1 cellular context compared by ENCODE assay signal in the genomic region with DNA sequence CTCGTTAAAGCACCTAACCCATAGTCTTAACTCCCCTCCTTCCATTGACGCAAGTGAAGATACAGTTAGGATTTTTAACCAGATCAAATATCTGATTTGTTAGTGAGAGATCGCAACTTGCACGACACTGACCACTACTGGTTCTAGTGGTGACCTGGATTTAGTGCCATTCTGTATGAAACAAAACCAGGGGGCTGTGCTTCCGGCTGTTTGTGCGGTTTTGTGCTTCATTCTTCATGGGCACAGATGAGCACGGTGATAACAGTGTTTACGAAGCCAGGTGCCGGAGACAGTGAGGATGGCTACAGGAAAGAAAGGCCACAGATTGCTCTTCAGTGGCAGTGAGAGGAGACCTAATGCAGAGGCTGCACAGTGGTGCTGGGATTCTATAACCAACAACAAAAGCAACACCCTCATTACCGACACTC.
A peak's percentile ranks its signal among the peaks of the same experiment; 100 is the strongest.
TF ChIP-seq lines count a peak whose summit lies in the region.

No MANE protein-coding gene starts in this region.

TF ChIP-seq in HepG2, 621 proteins besides CTCF, POLR2A, EP300 and RAD21 (continued from another document and continues in another):
- TF ChIP-seq ZNF704 (CRISPR knock-in tag; IDR thresholded peaks at IDR 0.05; ENCODE audit: borderline replicate concordance) (0 out of 2 replicates have a peak, but pooled peaks have one; percentile 59), RBM22 (optimal IDR thresholded peaks at IDR 0.05; ENCODE audit: low read length) (no peak), HNRNPLL (IDR thresholded peaks at IDR 0.05; ENCODE audit: low read depth, low read length, poor library complexity, severe bottlenecking) (no peak), ZFP36L1 (CRISPR knock-in tag; IDR thresholded peaks at IDR 0.05) (peak; percentile 52; the same call in 1 of the 2 replicates), NR2F2 (IDR thresholded peaks at IDR 0.05; ENCODE audit: borderline replicate concordance, low read depth) (0 out of 2 replicates have a peak, but pooled peaks have one; percentile 11), PAF1 (CRISPR knock-in tag; IDR thresholded peaks at IDR 0.05) (no peak), HOXA7 (CRISPR knock-in tag; IDR thresholded peaks at IDR 0.05) (no peak), KDM1A (CRISPR knock-in tag; IDR thresholded peaks at IDR 0.05) (no peak; the same call in 1 of the 2 replicates), ZSCAN9 (CRISPR knock-in tag; IDR thresholded peaks at IDR 0.05; ENCODE audit: borderline replicate concordance) (peak; percentile 75; the same call in 1 of the 2 replicates), GTF2F1 (IDR thresholded peaks at IDR 0.05; ENCODE audit: low read length) (no peak), BRF2 (CRISPR knock-in tag; IDR thresholded peaks at IDR 0.05) (no peak), GMEB1 (CRISPR knock-in tag; IDR thresholded peaks at IDR 0.05; ENCODE audit: borderline replicate concordance) (peak; percentile 58; the same call in 1 of the 2 replicates), ZGPAT (CRISPR knock-in tag; IDR thresholded peaks at IDR 0.05) (no peak; the same call in 1 of the 2 replicates), FOSL1 (CRISPR knock-in tag; IDR thresholded peaks at IDR 0.05; ENCODE audit: borderline replicate concordance) (no peak), SMAD9 (CRISPR knock-in tag; IDR thresholded peaks at IDR 0.05) (peak; percentile 72; the same call in 1 of the 2 replicates), FIP1L1 (IDR thresholded peaks at IDR 0.05; ENCODE audit: borderline replicate concordance, insufficient read depth, low read depth, low read length) (no peak), ZNF24 (IDR thresholded peaks at IDR 0.05) (no peak), KAT8 (CRISPR knock-in tag; IDR thresholded peaks at IDR 0.05) (peak; percentile 81), ZNF713 (CRISPR knock-in tag; IDR thresholded peaks at IDR 0.05) (no peak), ELK4 (CRISPR knock-in tag; IDR thresholded peaks at IDR 0.05; ENCODE audit: borderline replicate concordance) (peak; percentile 28; the same call in 1 of the 2 replicates), ZNF607 (CRISPR knock-in tag; IDR thresholded peaks at IDR 0.05; ENCODE audit: borderline replicate concordance) (0 out of 2 replicates have a peak, but pooled peaks have one; percentile 38), FLYWCH1 (CRISPR knock-in tag; IDR thresholded peaks at IDR 0.05) (no peak), SMYD3 (CRISPR knock-in tag; IDR thresholded peaks at IDR 0.05) (peak; percentile 55; the same call in 1 of the 2 replicates), ZNF350 (CRISPR knock-in tag; IDR thresholded peaks at IDR 0.05; ENCODE audit: borderline replicate concordance, low read depth) (peak; percentile 50), ZNF570 (CRISPR knock-in tag; IDR thresholded peaks at IDR 0.05; ENCODE audit: borderline replicate concordance) (no peak), CEBPG (CRISPR knock-in tag; IDR thresholded peaks at IDR 0.05) (peak; percentile 22; the same call in 1 of the 2 replicates), ELF3 (CRISPR knock-in tag; IDR thresholded peaks at IDR 0.05) (peak; percentile 94), TEAD3 (CRISPR knock-in tag; optimal IDR thresholded peaks at IDR 0.05; ENCODE audit: borderline replicate concordance) (peak; percentile 89), FOXP1 (IDR thresholded peaks at IDR 0.05) (no peak), FOXP1 (CRISPR knock-in tag; IDR thresholded peaks at IDR 0.05) (peak; percentile 76)
- TF ChIP-seq, protein P1, sequence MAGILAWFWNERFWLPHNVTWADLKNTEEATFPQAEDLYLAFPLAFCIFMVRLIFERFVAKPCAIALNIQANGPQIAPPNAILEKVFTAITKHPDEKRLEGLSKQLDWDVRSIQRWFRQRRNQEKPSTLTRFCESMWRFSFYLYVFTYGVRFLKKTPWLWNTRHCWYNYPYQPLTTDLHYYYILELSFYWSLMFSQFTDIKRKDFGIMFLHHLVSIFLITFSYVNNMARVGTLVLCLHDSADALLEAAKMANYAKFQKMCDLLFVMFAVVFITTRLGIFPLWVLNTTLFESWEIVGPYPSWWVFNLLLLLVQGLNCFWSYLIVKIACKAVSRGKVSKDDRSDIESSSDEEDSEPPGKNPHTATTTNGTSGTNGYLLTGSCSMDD (CRISPR knock-in tag; IDR thresholded peaks at IDR 0.05), result no peak
- TF ChIP-seq, protein P2, sequence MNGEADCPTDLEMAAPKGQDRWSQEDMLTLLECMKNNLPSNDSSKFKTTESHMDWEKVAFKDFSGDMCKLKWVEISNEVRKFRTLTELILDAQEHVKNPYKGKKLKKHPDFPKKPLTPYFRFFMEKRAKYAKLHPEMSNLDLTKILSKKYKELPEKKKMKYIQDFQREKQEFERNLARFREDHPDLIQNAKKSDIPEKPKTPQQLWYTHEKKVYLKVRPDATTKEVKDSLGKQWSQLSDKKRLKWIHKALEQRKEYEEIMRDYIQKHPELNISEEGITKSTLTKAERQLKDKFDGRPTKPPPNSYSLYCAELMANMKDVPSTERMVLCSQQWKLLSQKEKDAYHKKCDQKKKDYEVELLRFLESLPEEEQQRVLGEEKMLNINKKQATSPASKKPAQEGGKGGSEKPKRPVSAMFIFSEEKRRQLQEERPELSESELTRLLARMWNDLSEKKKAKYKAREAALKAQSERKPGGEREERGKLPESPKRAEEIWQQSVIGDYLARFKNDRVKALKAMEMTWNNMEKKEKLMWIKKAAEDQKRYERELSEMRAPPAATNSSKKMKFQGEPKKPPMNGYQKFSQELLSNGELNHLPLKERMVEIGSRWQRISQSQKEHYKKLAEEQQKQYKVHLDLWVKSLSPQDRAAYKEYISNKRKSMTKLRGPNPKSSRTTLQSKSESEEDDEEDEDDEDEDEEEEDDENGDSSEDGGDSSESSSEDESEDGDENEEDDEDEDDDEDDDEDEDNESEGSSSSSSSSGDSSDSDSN (CRISPR knock-in tag; IDR thresholded peaks at IDR 0.05), result peak; percentile 66; the same call in 1 of the 2 replicates
- TF ChIP-seq, protein P3, sequence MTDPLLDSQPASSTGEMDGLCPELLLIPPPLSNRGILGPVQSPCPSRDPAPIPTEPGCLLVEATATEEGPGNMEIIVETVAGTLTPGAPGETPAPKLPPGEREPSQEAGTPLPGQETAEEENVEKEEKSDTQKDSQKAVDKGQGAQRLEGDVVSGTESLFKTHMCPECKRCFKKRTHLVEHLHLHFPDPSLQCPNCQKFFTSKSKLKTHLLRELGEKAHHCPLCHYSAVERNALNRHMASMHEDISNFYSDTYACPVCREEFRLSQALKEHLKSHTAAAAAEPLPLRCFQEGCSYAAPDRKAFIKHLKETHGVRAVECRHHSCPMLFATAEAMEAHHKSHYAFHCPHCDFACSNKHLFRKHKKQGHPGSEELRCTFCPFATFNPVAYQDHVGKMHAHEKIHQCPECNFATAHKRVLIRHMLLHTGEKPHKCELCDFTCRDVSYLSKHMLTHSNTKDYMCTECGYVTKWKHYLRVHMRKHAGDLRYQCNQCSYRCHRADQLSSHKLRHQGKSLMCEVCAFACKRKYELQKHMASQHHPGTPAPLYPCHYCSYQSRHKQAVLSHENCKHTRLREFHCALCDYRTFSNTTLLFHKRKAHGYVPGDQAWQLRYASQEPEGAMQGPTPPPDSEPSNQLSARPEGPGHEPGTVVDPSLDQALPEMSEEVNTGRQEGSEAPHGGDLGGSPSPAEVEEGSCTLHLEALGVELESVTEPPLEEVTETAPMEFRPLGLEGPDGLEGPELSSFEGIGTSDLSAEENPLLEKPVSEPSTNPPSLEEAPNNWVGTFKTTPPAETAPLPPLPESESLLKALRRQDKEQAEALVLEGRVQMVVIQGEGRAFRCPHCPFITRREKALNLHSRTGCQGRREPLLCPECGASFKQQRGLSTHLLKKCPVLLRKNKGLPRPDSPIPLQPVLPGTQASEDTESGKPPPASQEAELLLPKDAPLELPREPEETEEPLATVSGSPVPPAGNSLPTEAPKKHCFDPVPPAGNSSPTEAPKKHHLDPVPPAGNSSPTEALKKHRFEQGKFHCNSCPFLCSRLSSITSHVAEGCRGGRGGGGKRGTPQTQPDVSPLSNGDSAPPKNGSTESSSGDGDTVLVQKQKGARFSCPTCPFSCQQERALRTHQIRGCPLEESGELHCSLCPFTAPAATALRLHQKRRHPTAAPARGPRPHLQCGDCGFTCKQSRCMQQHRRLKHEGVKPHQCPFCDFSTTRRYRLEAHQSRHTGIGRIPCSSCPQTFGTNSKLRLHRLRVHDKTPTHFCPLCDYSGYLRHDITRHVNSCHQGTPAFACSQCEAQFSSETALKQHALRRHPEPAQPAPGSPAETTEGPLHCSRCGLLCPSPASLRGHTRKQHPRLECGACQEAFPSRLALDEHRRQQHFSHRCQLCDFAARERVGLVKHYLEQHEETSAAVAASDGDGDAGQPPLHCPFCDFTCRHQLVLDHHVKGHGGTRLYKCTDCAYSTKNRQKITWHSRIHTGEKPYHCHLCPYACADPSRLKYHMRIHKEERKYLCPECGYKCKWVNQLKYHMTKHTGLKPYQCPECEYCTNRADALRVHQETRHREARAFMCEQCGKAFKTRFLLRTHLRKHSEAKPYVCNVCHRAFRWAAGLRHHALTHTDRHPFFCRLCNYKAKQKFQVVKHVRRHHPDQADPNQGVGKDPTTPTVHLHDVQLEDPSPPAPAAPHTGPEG (CRISPR knock-in tag; IDR thresholded peaks at IDR 0.05), result no peak
- TF ChIP-seq, protein P4, sequence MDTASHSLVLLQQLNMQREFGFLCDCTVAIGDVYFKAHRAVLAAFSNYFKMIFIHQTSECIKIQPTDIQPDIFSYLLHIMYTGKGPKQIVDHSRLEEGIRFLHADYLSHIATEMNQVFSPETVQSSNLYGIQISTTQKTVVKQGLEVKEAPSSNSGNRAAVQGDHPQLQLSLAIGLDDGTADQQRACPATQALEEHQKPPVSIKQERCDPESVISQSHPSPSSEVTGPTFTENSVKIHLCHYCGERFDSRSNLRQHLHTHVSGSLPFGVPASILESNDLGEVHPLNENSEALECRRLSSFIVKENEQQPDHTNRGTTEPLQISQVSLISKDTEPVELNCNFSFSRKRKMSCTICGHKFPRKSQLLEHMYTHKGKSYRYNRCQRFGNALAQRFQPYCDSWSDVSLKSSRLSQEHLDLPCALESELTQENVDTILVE (CRISPR knock-in tag; IDR thresholded peaks at IDR 0.05), result 0 out of 2 replicates have a peak, but pooled peaks have one; percentile 30
- TF ChIP-seq, protein P5, sequence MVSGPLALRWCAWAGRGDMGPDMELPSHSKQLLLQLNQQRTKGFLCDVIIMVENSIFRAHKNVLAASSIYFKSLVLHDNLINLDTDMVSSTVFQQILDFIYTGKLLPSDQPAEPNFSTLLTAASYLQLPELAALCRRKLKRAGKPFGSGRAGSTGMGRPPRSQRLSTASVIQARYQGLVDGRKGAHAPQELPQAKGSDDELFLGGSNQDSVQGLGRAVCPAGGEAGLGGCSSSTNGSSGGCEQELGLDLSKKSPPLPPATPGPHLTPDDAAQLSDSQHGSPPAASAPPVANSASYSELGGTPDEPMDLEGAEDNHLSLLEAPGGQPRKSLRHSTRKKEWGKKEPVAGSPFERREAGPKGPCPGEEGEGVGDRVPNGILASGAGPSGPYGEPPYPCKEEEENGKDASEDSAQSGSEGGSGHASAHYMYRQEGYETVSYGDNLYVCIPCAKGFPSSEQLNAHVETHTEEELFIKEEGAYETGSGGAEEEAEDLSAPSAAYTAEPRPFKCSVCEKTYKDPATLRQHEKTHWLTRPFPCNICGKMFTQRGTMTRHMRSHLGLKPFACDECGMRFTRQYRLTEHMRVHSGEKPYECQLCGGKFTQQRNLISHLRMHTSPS (CRISPR knock-in tag; IDR thresholded peaks at IDR 0.05; ENCODE audit: low read depth), result peak; percentile 98
- TF ChIP-seq, protein P6, sequence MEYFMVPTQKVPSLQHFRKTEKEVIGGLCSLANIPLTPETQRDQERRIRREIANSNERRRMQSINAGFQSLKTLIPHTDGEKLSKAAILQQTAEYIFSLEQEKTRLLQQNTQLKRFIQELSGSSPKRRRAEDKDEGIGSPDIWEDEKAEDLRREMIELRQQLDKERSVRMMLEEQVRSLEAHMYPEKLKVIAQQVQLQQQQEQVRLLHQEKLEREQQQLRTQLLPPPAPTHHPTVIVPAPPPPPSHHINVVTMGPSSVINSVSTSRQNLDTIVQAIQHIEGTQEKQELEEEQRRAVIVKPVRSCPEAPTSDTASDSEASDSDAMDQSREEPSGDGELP (IDR thresholded peaks at IDR 0.05; ENCODE audit: borderline replicate concordance, low read depth), result peak; percentile 82
